ENCODE assay signal across 25 cellular contexts in the genomic region with DNA sequence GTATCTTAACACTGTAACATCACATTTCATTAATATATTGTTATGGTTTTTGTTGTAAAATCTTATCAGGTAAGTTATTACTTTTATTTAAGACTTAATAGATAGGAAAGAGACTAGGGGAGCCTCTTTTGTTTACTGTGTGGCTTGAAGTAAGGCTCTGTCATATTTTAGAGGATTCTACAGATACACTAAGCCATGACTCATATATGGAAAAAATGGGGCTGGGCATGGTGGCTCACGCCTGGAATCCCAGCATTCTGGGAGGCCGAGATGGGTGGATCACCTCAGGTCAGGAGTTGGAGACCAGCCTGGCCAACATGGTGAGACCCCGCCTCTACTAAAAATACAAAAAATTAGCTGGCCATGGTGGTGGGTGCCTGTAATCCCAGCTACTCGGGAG. TPM values are rescaled to one million over a fixed set of nuclear protein-coding genes. Genes with fewer than 3 reads are reported as not detected.
DNase-seq lines count a peak whose midpoint lies in the region; ATAC-seq, FAIRE-seq and TF ChIP-seq lines count a peak whose summit lies in the region.
"Had no signal": no experiment of that assay in that cellular context is flagged by ENCODE, and none has a peak within 500 bp of the region (broad histone marks: within the 10 kb centered on the region; RNA-seq: fewer than 3 reads in every experiment).

No MANE protein-coding gene starts in this region.

- TF ChIP-seq EP300 in A549 (IDR thresholded peaks at IDR 0.05) = no peak
- no peak for TF ChIP-seq EP300 in suprapubic skin (IDR thresholded peaks at IDR 0.05)

- CTCF ChIA-PET in A549 (lab: Yijun Ruan, JAX) = interaction anchor here (1.1 to 2.2 kb wide), 2 partner anchors 13 to 22 kb away, joined by 3 to 11 read pairs; no protein-coding TSS in a partner anchor

- no peak for DNase-seq in A549 (ENCODE audit: low read depth in 1 of 2, low spot score in 1 of 2)
- peak; percentile 34 for DNase-seq in HS-5 (ENCODE audit: low read depth)
- no peak for DNase-seq in WERI-Rb-1
- peak; percentile 27 for DNase-seq in fibroblast of peridontal ligament (ENCODE audit: extremely low read depth)
- DNase-seq in suprapubic skin (ENCODE audit: low spot score in 2 of 2) = no peak
- no peak for DNase-seq in NCI-H2081 treated with DMSO at 0.1 percent for 48 hours (lab: John Stamatoyannopoulos, UW)
- no peak for DNase-seq in small intestine
- no peak for DNase-seq in mesenteric fat pad (ENCODE audit: low spot score)
- DNase-seq: activated CD4-positive, CD25-positive, alpha-beta regulatory T cell treated with anti-CD3 and anti-CD28 coated beads, Interleukin-2, amount 50 U/mL, for 72 hours; activated naive CD8-positive, alpha-beta T cell treated with anti-CD3 and anti-CD28 coated beads for 36 hours; CD4-positive, CD25-positive, alpha-beta regulatory T cell; hippocampal formation; midbrain; NCI-H2029; NCI-H510A treated with DMSO at 0.1 percent for 48 hours; SJCRH30; spleen had no signal

- POLR2A ChIA-PET in A549 (lab: Yijun Ruan, JAX) = no interaction called here

- no peak for TF ChIP-seq CTCF in A549 (IDR thresholded peaks at IDR 0.05)
- no peak for TF ChIP-seq CTCF in WERI-Rb-1 (IDR thresholded peaks at IDR 0.05; ENCODE audit: low read depth, low read length)
- no peak for TF ChIP-seq CTCF in suprapubic skin (IDR thresholded peaks at IDR 0.05)

- H3K4me1 ChIP-seq in A549 = peaks cover 5% of the 10 kb centered on the region; the same call in 1 of the 3 replicates
- no peaks in the 10 kb centered on the region for H3K4me1 ChIP-seq in suprapubic skin
- no peaks in the 10 kb centered on the region for H3K4me1 ChIP-seq in small intestine (ENCODE audit: control insufficient read depth in 2 of 2, insufficient read depth in 1 of 2, low read depth in 1 of 2, low read length in 1 of 2)
- H3K4me1 ChIP-seq: SJCRH30, spleen had no signal

- 69% methylated on average over 4 of the region's 4 CpGs for WGBS in A549 (ENCODE audit: missing lambda C conversion rate)
- 83% methylated on average over 4 of the region's 4 CpGs for whole genome bisulfite sequencing in suprapubic skin
- WGBS in small intestine, 3 donors = 92 to 93% (median 93%) methylated on average over 4 of the region's 4 CpGs

- TF ChIP-seq POLR2A in A549 (IDR thresholded peaks at IDR 0.05; ENCODE audit: low read length) (no peak), suprapubic skin (IDR thresholded peaks at IDR 0.05) (no peak)

- ATAC-seq in A549 = peak in 1 of 2 experiments; percentile 68; a peak in 3 of 6 replicates
- ATAC-seq: GM23338 had no signal

- FAIRE-seq in A549 (lab: Jason Lieb, UNC) (no peak), small intestine (lab: Jason Lieb, UNC) (no peak)
- FAIRE-seq: A204.1, GM18507 had no signal

- H3K4me3 ChIP-seq in A549 = no peak overlapping the region
- H3K4me3 ChIP-seq in WERI-Rb-1 (ENCODE audit: low read depth, low read length) = no peak overlapping the region
- no peak overlapping the region for H3K4me3 ChIP-seq in suprapubic skin
- no peak overlapping the region for H3K4me3 ChIP-seq in small intestine (ENCODE audit: low read depth in 1 of 2, low read length in 2 of 2)
- H3K4me3 ChIP-seq: esophagus muscularis mucosa, GM23338, SJCRH30, spleen had no signal

- H3K27me3 ChIP-seq in WERI-Rb-1 (ENCODE audit: insufficient read depth, low read depth, severe bottlenecking) = no peaks in the 10 kb centered on the region
- no peaks in the 10 kb centered on the region for H3K27me3 ChIP-seq in suprapubic skin
- H3K27me3 ChIP-seq in small intestine (ENCODE audit: control insufficient read depth in 2 of 2, insufficient read depth in 2 of 2, low read length in 2 of 2) = no peaks in the 10 kb centered on the region
- H3K27me3 ChIP-seq: esophagus muscularis mucosa, SJCRH30, spleen had no signal

- H3K36me3 ChIP-seq in WERI-Rb-1 (peaks cover 79% of the 10 kb centered on the region), suprapubic skin (peaks cover 98% of the 10 kb centered on the region), small intestine (ENCODE audit: control insufficient read depth in 2 of 2, insufficient read depth in 2 of 2, low read length in 2 of 2) (peaks cover 13 to 25% of the 10 kb centered on the region in 2 donors)

- H3K27ac ChIP-seq in A549 (no peak overlapping the region), WERI-Rb-1 (peak overlapping the region; percentile 83), suprapubic skin (no peak overlapping the region), small intestine (ENCODE audit: low read depth in 1 of 2, low read length in 1 of 2) (no peak overlapping the region)
- H3K27ac ChIP-seq: esophagus muscularis mucosa, SJCRH30, spleen had no signal

- H3K4me2 ChIP-seq in A549 = no peak overlapping the region
- H3K4me2 ChIP-seq: GM23338 had no signal

- no peaks in the 10 kb centered on the region for H3K9me3 ChIP-seq in A549
- H3K9me3 ChIP-seq in WERI-Rb-1 (ENCODE audit: severe bottlenecking) = no peaks in the 10 kb centered on the region
- H3K9me3 ChIP-seq in suprapubic skin = no peaks in the 10 kb centered on the region
- H3K9me3 ChIP-seq in small intestine (ENCODE audit: control insufficient read depth, low read depth) = no peaks in the 10 kb centered on the region
- H3K9me3 ChIP-seq: esophagus muscularis mucosa, SJCRH30, spleen had no signal

- no peak for TF ChIP-seq RAD21 in A549 (conservative IDR thresholded peaks at IDR 0.05 in 1 of 2, IDR thresholded peaks at IDR 0.05 in 1 of 2)

TF ChIP-seq in A549, 52 proteins besides CTCF, POLR2A, EP300 and RAD21:
- TF ChIP-seq MAFK (IDR thresholded peaks at IDR 0.05; ENCODE audit: partially characterized antibody) (no peak), FOSL2 (IDR thresholded peaks at IDR 0.05) (no peak), FOSL2 (CRISPR knock-in tag; IDR thresholded peaks at IDR 0.05) (0 out of 2 replicates have a peak, but pooled peaks have one; percentile 33), RFX5 (IDR thresholded peaks at IDR 0.05) (no peak)

RNA-seq across cellular contexts. Expression of gene NPFF, which starts 23.6 kb away (rescaled TPM):
- polyA plus RNA-seq in A549 (2011; rRNA removed) (0.17 TPM in 1 of 2 replicates, not detected in the other), A549 (2017; fragmentation: RNase III; extraction: RNeasy Plus Mini Kit Qiagen cat#74134 plus additional on column Dnase treatment) (not detected in 3 replicates), small intestine (1 to 10 TPM in 1 of 3 donors, not detected in 2; 4.2 TPM)
- 0.26 and 0.46 TPM in 2 replicates for polyA plus RNA-seq in A549 (2012; cell fraction: cytosol; rRNA removed)
- polyA plus RNA-seq in A549 (2012; cell fraction: nucleus; rRNA removed) = 1.4 and 1.6 TPM in 2 replicates
- not detected in 2 replicates for polyA minus RNA-seq in A549 (2011; rRNA and poly(A)+ RNA removed)
- total RNA-seq in suprapubic skin (not detected), mesenteric fat pad (not detected)
- total RNA-seq: activated CD8-positive, alpha-beta memory T cell treated with anti-CD3 and anti-CD28 coated beads for 36 hours; activated naive CD8-positive, alpha-beta T cell treated with anti-CD3 and anti-CD28 coated beads for 36 hours; cardiac septum; CD4-positive, CD25-positive, alpha-beta regulatory T cell; esophagus muscularis mucosa; pulmonary artery endothelial cell; spleen had no signal
- polyA plus RNA-seq: CD4-positive, CD25-positive, alpha-beta regulatory T cell; neural cell had no signal

RNA-seq across cellular contexts. Expression of gene TARBP2, which starts 29.8 kb away (rescaled TPM):
- polyA plus RNA-seq in A549 (2011; rRNA removed) (41.5 and 51.2 TPM in 2 replicates), A549 (2017; fragmentation: RNase III; extraction: RNeasy Plus Mini Kit Qiagen cat#74134 plus additional on column Dnase treatment) (43.7 to 50.4 TPM (median 49.9 TPM) in 3 replicates), small intestine (10 to 100 TPM; 18.9 to 31.0 (median 23.5) TPM)
- polyA plus RNA-seq in A549 (2012; cell fraction: cytosol; rRNA removed) = 91.9 and 106 TPM in 2 replicates
- 170 and 176 TPM in 2 replicates for polyA plus RNA-seq in A549 (2012; cell fraction: nucleus; rRNA removed)
- polyA minus RNA-seq in A549 (2011; rRNA and poly(A)+ RNA removed) = 39.4 and 49.2 TPM in 2 replicates
- total RNA-seq in suprapubic skin (10 to 100 TPM; 25.5 to 42.0 (median 28.6) TPM), mesenteric fat pad (16.8 TPM)

RNA-seq across cellular contexts. Expression of gene MAP3K12, which starts 31.7 kb away (rescaled TPM):
- polyA plus RNA-seq in A549 (2011; rRNA removed) (21.9 and 30.6 TPM in 2 replicates), A549 (2017; fragmentation: RNase III; extraction: RNeasy Plus Mini Kit Qiagen cat#74134 plus additional on column Dnase treatment) (14.0 to 18.7 TPM (median 16.1 TPM) in 3 replicates), small intestine (1 to 10 TPM in 2 of 3 donors, under 1 TPM in 1; 0.67 to 7.0 (median 1.6) TPM)
- polyA plus RNA-seq in A549 (2012; cell fraction: cytosol; rRNA removed) = 20.1 and 23.0 TPM in 2 replicates
- 110 and 113 TPM in 2 replicates for polyA plus RNA-seq in A549 (2012; cell fraction: nucleus; rRNA removed)
- 29.2 and 40.6 TPM in 2 replicates for polyA minus RNA-seq in A549 (2011; rRNA and poly(A)+ RNA removed)
- total RNA-seq in suprapubic skin (10 to 100 TPM in 1 of 4 donors, 1 to 10 TPM in 3; 4.8 to 14.0 (median 5.9) TPM), mesenteric fat pad (12.2 TPM)

Comparison
In these comparisons a context has a peak if more than half of its experiments do, and no peak if none do; other contexts are left out.
1. DNase-seq: peak in HS-5 (single experiment) and fibroblast of peridontal ligament (single experiment); none in A549 (0 of 2), WERI-Rb-1 (single experiment), suprapubic skin (0 of 2), NCI-H2081 treated with DMSO at 0.1 percent for 48 hours (single experiment), small intestine (single experiment) and mesenteric fat pad (single experiment).